Comparison of ENCODE assay signal across 1 cellular context in genomic region chr2:191622374-191623320, GRCh38.
TF ChIP-seq lines count a peak whose summit lies in the region.

No MANE protein-coding gene starts in this region.

TF ChIP-seq in SK-N-SH treated with all-trans-retinoic acid at 6 μM for 48 hours, 23 proteins besides CTCF, POLR2A, EP300 and RAD21 (continued from another document):
- TF ChIP-seq CREB5 (CRISPR knock-in tag; IDR thresholded peaks at IDR 0.05; ENCODE audit: low read depth) (no peak), CSDC2 (CRISPR knock-in tag; IDR thresholded peaks at IDR 0.05) (no peak), OSR1 (CRISPR knock-in tag; IDR thresholded peaks at IDR 0.05) (no peak), ARNTL (CRISPR knock-in tag; IDR thresholded peaks at IDR 0.05; ENCODE audit: borderline replicate concordance, low read depth) (no peak), TSHZ2 (CRISPR knock-in tag; IDR thresholded peaks at IDR 0.05) (no peak), ZC3H10 (CRISPR knock-in tag; IDR thresholded peaks at IDR 0.05) (no peak), TCF4 (CRISPR knock-in tag; IDR thresholded peaks at IDR 0.05; ENCODE audit: borderline replicate concordance) (no peak), PATZ1 (CRISPR knock-in tag; IDR thresholded peaks at IDR 0.05; ENCODE audit: borderline replicate concordance) (no peak), GLIS3 (CRISPR knock-in tag; IDR thresholded peaks at IDR 0.05) (no peak), BACH2 (CRISPR knock-in tag; IDR thresholded peaks at IDR 0.05; ENCODE audit: borderline replicate concordance) (no peak), ZNF8 (CRISPR knock-in tag; IDR thresholded peaks at IDR 0.05) (no peak)
